In genomic region chr2:107248932-107249331, GRCh38 we compare ENCODE assay signal across 20 cellular contexts.
"Had no signal": no experiment of that assay in that cellular context is flagged by ENCODE, and none has a peak within 500 bp of the region (broad histone marks: within the 10 kb centered on the region; RNA-seq: fewer than 3 reads in every experiment).

No MANE protein-coding gene starts in this region.

- ATAC-seq: foreskin keratinocyte, gastroesophageal sphincter, heart left ventricle, left cardiac atrium, left lung, left ventricle myocardium superior, mucosa of descending colon had no signal

- H3K27me3 ChIP-seq: dorsolateral prefrontal cortex, esophagus muscularis mucosa, foreskin keratinocyte, gastroesophageal sphincter, heart left ventricle, hepatocyte, left lung had no signal

- H3K36me3 ChIP-seq: esophagus muscularis mucosa, gastroesophageal sphincter, heart left ventricle, left lung, lower lobe of right lung had no signal

- H3K4me1 ChIP-seq: esophagus muscularis mucosa, foreskin keratinocyte, gastroesophageal sphincter, heart left ventricle, left lung, lower lobe of right lung had no signal

- H3K27ac ChIP-seq: coronary artery, dorsolateral prefrontal cortex, esophagus muscularis mucosa, foreskin keratinocyte, gastroesophageal sphincter, heart left ventricle, hepatocyte, left lung, lower lobe of right lung had no signal

- H3K4me3 Mint-ChIP-seq: mesothelial cell of epicardium, naive B cell had no signal

- H3K36me3 Mint-ChIP-seq: immature natural killer cell, mesothelial cell of epicardium, naive B cell had no signal

- H3K4me3 ChIP-seq: coronary artery, dorsolateral prefrontal cortex, esophagus muscularis mucosa, gastroesophageal sphincter, heart left ventricle, hepatocyte, left lung, lower lobe of right lung, mucosa of descending colon had no signal

- H3K27ac Mint-ChIP-seq: immature natural killer cell, mesothelial cell of epicardium, naive B cell had no signal

- H3K4me1 Mint-ChIP-seq: immature natural killer cell, naive B cell had no signal

- H3K79me2 ChIP-seq: hepatocyte had no signal

- H3K4me2 ChIP-seq: hepatocyte had no signal

- H2AFZ ChIP-seq: hepatocyte had no signal

- DNase-seq: dermis blood vessel endothelial cell; dorsolateral prefrontal cortex; effector CD4-positive, alpha-beta T cell; effector memory CD4-positive, alpha-beta T cell; foreskin keratinocyte; hypothalamus; immature natural killer cell; left cardiac atrium; left lung; left ventricle myocardium superior; lower lobe of right lung; mesenchymal stem cell; mucosa of descending colon; naive B cell had no signal
